Comparison of ENCODE assay signal across 10 cellular contexts in genomic region chr12:126897102-126897501, GRCh38.
"Had no signal": no experiment of that assay in that cellular context is flagged by ENCODE, and none has a peak within 500 bp of the region (broad histone marks: within the 10 kb centered on the region; RNA-seq: fewer than 3 reads in every experiment).

No MANE protein-coding gene starts in this region.

- H2AFZ ChIP-seq: GM23338 had no signal

- DNase-seq: H7, HFFc6, IMR-90, Karpas-422, KBM-7 had no signal

- H3K36me3 ChIP-seq: HAP-1 had no signal

- ATAC-seq: GM23338, HCT116 had no signal

- H3K9ac ChIP-seq: KMS-11 had no signal

- H3K4me3 ChIP-seq: GM23338, HAP-1 had no signal

- H3K4me1 ChIP-seq: HAP-1 had no signal

- H3K27ac ChIP-seq: HL-60, KMS-11 had no signal

- H3K4me2 ChIP-seq: GM23338, KMS-11 had no signal

- H3K9me3 ChIP-seq: HAP-1 had no signal
